Comparison of ENCODE assay signal across 8 cellular contexts in the genomic region with DNA sequence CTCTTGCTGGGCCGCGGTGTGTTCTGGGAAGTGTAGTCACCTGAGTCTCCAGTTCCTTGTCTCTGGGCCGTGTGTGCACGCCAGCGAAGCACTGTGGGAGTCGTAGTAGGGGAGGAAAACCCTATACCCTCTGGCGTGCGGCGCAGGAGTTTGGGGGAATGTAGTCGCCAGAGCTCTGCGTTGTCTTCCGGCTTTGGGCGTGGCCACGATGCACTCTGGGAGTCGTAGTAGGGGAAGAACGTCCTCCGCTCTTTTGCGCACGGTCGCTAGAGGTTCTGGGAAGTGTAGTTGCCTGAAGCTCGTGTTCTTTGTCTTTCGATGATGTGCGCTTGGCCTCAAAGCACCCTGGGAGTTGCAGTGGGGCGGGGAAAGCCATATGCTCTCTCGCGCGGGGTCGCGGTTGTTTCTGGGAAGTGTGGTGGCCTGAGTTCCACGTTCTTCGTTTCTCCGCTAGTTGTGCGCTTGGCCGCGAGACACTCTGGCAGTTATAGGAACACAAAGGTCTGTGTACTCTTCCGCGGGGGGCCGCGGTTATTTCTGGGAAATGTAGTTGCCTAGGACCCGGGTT. TPM values are rescaled to one million over a fixed set of nuclear protein-coding genes. Genes with fewer than 3 reads are reported as not detected.
DNase-seq lines count a peak whose midpoint lies in the region; ATAC-seq, FAIRE-seq and TF ChIP-seq lines count a peak whose summit lies in the region.

No MANE protein-coding gene starts in this region.

- TF ChIP-seq EP300 in tibial nerve (IDR thresholded peaks at IDR 0.05) = peak; percentile 32 to 84

- WGBS in pancreas, 2 donors = 0% methylated on average over 40 of the region's 40 CpGs
- WGBS in tibial nerve, 2 donors = 0 to 1% methylated on average over 40 of the region's 40 CpGs

- no peak overlapping the region for H3K27ac Mint-ChIP-seq in activated naive CD8-positive, alpha-beta T cell treated with anti-CD3 and anti-CD28 coated beads, Interleukin-2, amount 50 U/mL, for 24 hours

- H3K9me3 Mint-ChIP-seq in activated naive CD8-positive, alpha-beta T cell treated with anti-CD3 and anti-CD28 coated beads, Interleukin-2, amount 50 U/mL, for 24 hours = peaks cover 51% of the 10 kb centered on the region

- peak; percentile 83 for DNase-seq in GM10266 (ENCODE audit: extremely low spot score)
- peak; percentile 98 for DNase-seq in NCI-H1105 (lab: John Stamatoyannopoulos, UW)
- DNase-seq in SKM-1 treated with dmso at 0.1 percent for 144 hours (lab: John Stamatoyannopoulos, UW; ENCODE audit: unreplicated experiment) = peak; percentile 86
- DNase-seq in activated naive CD8-positive, alpha-beta T cell treated with anti-CD3 and anti-CD28 coated beads, Interleukin-2, amount 50 U/mL, for 24 hours = peak; percentile 91
- DNase-seq in cardiac muscle cell (ENCODE audit: low read depth in 1 of 2, low spot score in 1 of 2) = peak; percentile 99 to 100
- DNase-seq in pancreas = peak; percentile 91 to 99 (median 98)
- DNase-seq in tibial nerve (ENCODE audit: low spot score in 2 of 2) = peak; percentile 93 to 95

- peak overlapping the region; percentile 72 for H3K4me3 ChIP-seq in cardiac muscle cell
- H3K4me3 ChIP-seq in pancreas = peak overlapping the region; percentile 64 to 87 (median 76)
- peak overlapping the region; percentile 64 to 91 (median 85) for H3K4me3 ChIP-seq in tibial nerve

- no peaks in the 10 kb centered on the region for H3K9me3 ChIP-seq in cardiac muscle cell (ENCODE audit: low read depth)
- peaks cover 0 to 4% (median 1%) of the 10 kb centered on the region in 4 donors for H3K9me3 ChIP-seq in pancreas
- H3K9me3 ChIP-seq in tibial nerve = peaks cover 0 to 83% (median 36%) of the 10 kb centered on the region in 4 donors

- no peak for TF ChIP-seq POLR2A in tibial nerve (IDR thresholded peaks at IDR 0.05)

- peak; percentile 69 for ATAC-seq in HG02588 (IDR thresholded peaks at IDR 0.05; ENCODE audit: unreplicated experiment)
- peak; percentile 85 for ATAC-seq in activated naive CD8-positive, alpha-beta T cell treated with anti-CD3 and anti-CD28 coated beads, Interleukin-2, amount 50 U/mL, for 24 hours
- peak; percentile 88 to 94 (median 90) for ATAC-seq in pancreas

- H3K27me3 ChIP-seq in cardiac muscle cell (no peaks in the 10 kb centered on the region), pancreas (no peaks in the 10 kb centered on the region), tibial nerve (no peaks in the 10 kb centered on the region)

- peak; percentile 97 for FAIRE-seq in pancreas (lab: Jason Lieb, UNC)

- intact Hi-C loops in pancreas (cut with DNase I) = no loop called here

- no peak for TF ChIP-seq CTCF in GM10266 (IDR thresholded peaks at IDR 0.05; ENCODE audit: control insufficient read depth, insufficient read depth, low read depth, missing control alignments)
- TF ChIP-seq CTCF in cardiac muscle cell (IDR thresholded peaks at IDR 0.05; ENCODE audit: low read depth, low read length) = peak; percentile 13
- TF ChIP-seq CTCF in pancreas (IDR thresholded peaks at IDR 0.05) = no peak
- no peak for TF ChIP-seq CTCF in tibial nerve (IDR thresholded peaks at IDR 0.05)

- no peaks in the 10 kb centered on the region for H3K27me3 Mint-ChIP-seq in activated naive CD8-positive, alpha-beta T cell treated with anti-CD3 and anti-CD28 coated beads, Interleukin-2, amount 50 U/mL, for 24 hours

- H3K27ac ChIP-seq in cardiac muscle cell = peak overlapping the region; percentile 99
- peak overlapping the region; percentile 94 to 99 (median 96) for H3K27ac ChIP-seq in pancreas
- peak overlapping the region; percentile 96 to 99 (median 97) for H3K27ac ChIP-seq in tibial nerve

- H3K4me1 Mint-ChIP-seq in activated naive CD8-positive, alpha-beta T cell treated with anti-CD3 and anti-CD28 coated beads, Interleukin-2, amount 50 U/mL, for 24 hours = peaks cover 11% of the 10 kb centered on the region

- H3K36me3 ChIP-seq in cardiac muscle cell (peaks cover 23% of the 10 kb centered on the region), pancreas (peaks cover 2 to 24% (median 13%) of the 10 kb centered on the region in 3 donors), tibial nerve (peaks cover 9 to 37% (median 19%) of the 10 kb centered on the region in 3 donors)

- H3K4me3 Mint-ChIP-seq in activated naive CD8-positive, alpha-beta T cell treated with anti-CD3 and anti-CD28 coated beads, Interleukin-2, amount 50 U/mL, for 24 hours = no peak overlapping the region

- no peaks in the 10 kb centered on the region for H3K4me1 ChIP-seq in cardiac muscle cell (ENCODE audit: low read depth)
- no peaks in the 10 kb centered on the region for H3K4me1 ChIP-seq in pancreas
- peaks cover 0 to 13% (median 5%) of the 10 kb centered on the region in 4 donors for H3K4me1 ChIP-seq in tibial nerve

- peaks cover 61% of the 10 kb centered on the region for H3K36me3 Mint-ChIP-seq in activated naive CD8-positive, alpha-beta T cell treated with anti-CD3 and anti-CD28 coated beads, Interleukin-2, amount 50 U/mL, for 24 hours (ENCODE audit: low read depth)

RNA-seq across cellular contexts. Expression of a gene that starts 0.6 kb away (rescaled TPM):
- total RNA-seq in cardiac muscle cell (10.1 and 14.7 TPM in 2 replicates), pancreas (10 to 100 TPM in 1 of 6 donors, 1 to 10 TPM in 5; 6.5 to 12.5 (median 9.4) TPM), tibial nerve (10 to 100 TPM; 11.7 to 16.5 (median 14.1) TPM)
- polyA plus RNA-seq in cardiac muscle cell (15.7 and 18.1 TPM in 2 replicates), pancreas (10 to 100 TPM; 12.5 to 19.6 TPM)

RNA-seq across cellular contexts. Expression of a gene that starts 42.8 kb away (rescaled TPM):
- 18.4 and 29.2 TPM in 2 replicates for total RNA-seq in cardiac muscle cell
- polyA plus RNA-seq in cardiac muscle cell = 22.5 and 31.5 TPM in 2 replicates
- total RNA-seq in pancreas = 10 to 100 TPM in 4 of 6 donors, 1 to 10 TPM in 2; 7.8 to 17.4 (median 10.5) TPM
- 10 to 100 TPM in 1 of 2 donors, 1 to 10 TPM in 1; 8.5 to 12.4 TPM for polyA plus RNA-seq in pancreas
- 10 to 100 TPM; 21.6 to 62.0 (median 30.1) TPM for total RNA-seq in tibial nerve

RNA-seq across cellular contexts. Expression of a gene that starts 49.9 kb away (rescaled TPM):
- total RNA-seq in cardiac muscle cell = 1.3 and 2.7 TPM in 2 replicates
- 0.65 and 0.91 TPM in 2 replicates for polyA plus RNA-seq in cardiac muscle cell
- 1 to 10 TPM in 4 of 6 donors, under 1 TPM in 2; 0.57 to 1.6 (median 1.0) TPM for total RNA-seq in pancreas
- polyA plus RNA-seq in pancreas = under 1 TPM; 0.80 to 0.95 TPM
- total RNA-seq in tibial nerve = 1 to 10 TPM; 5.1 to 5.9 (median 5.4) TPM

RNA-seq across cellular contexts. Expression of a gene that starts 50.3 kb away (rescaled TPM):
- total RNA-seq in cardiac muscle cell = 7.0 and 9.9 TPM in 2 replicates
- polyA plus RNA-seq in cardiac muscle cell = 9.5 and 14.9 TPM in 2 replicates
- 1 to 10 TPM; 3.9 to 7.5 (median 6.0) TPM for total RNA-seq in pancreas
- polyA plus RNA-seq in pancreas = 10 to 100 TPM in 1 of 2 donors, 1 to 10 TPM in 1; 9.3 to 15.9 TPM
- total RNA-seq in tibial nerve = 10 to 100 TPM in 3 of 4 donors, 1 to 10 TPM in 1; 5.7 to 33.1 (median 16.2) TPM

Comparison
In these comparisons a context has a peak if more than half of its experiments do, and no peak if none do; other contexts are left out.
1. Peak in every context shown above with its lines: DNase-seq, ATAC-seq, H3K4me3 ChIP-seq and H3K27ac ChIP-seq.